1 cellular context compared by ENCODE assay signal in genomic region chr17:65438173-65438572, GRCh38.
TF ChIP-seq lines count a peak whose summit lies in the region.

No MANE protein-coding gene starts in this region.

TF ChIP-seq in HepG2, 621 proteins besides CTCF, POLR2A, EP300 and RAD21 (continued from another document):
- TF ChIP-seq MTERF4 (CRISPR knock-in tag; IDR thresholded peaks at IDR 0.05) (no peak), RXRB (CRISPR knock-in tag; IDR thresholded peaks at IDR 0.05; ENCODE audit: borderline replicate concordance) (no peak), ZNF549 (CRISPR knock-in tag; IDR thresholded peaks at IDR 0.05) (no peak), ZNF383 (CRISPR knock-in tag; IDR thresholded peaks at IDR 0.05; ENCODE audit: borderline replicate concordance) (no peak), ZFP36L1 (CRISPR knock-in tag; IDR thresholded peaks at IDR 0.05) (no peak), YEATS2 (CRISPR knock-in tag; IDR thresholded peaks at IDR 0.05; ENCODE audit: borderline replicate concordance) (no peak), FOXK1 (CRISPR knock-in tag; IDR thresholded peaks at IDR 0.05; ENCODE audit: borderline replicate concordance, low read depth) (no peak), MLLT10 (CRISPR knock-in tag; IDR thresholded peaks at IDR 0.05) (no peak)
